Comparison of ENCODE assay signal across 11 cellular contexts in genomic region chr12:80632835-80633234, GRCh38.
DNase-seq lines count a peak whose midpoint lies in the region; ATAC-seq, FAIRE-seq and TF ChIP-seq lines count a peak whose summit lies in the region.
"Had no signal": no experiment of that assay in that cellular context is flagged by ENCODE, and none has a peak within 500 bp of the region (broad histone marks: within the 10 kb centered on the region; RNA-seq: fewer than 3 reads in every experiment).

No MANE protein-coding gene starts in this region.

- TF ChIP-seq POLR2A in transverse colon (IDR thresholded peaks at IDR 0.05): no peak

- TF ChIP-seq CTCF in Calu3 (IDR thresholded peaks at IDR 0.05; ENCODE audit: unreplicated experiment): no peak
- TF ChIP-seq CTCF in kidney (IDR thresholded peaks at IDR 0.05; ENCODE audit: borderline replicate concordance, extremely low read depth, insufficient read depth): peak; percentile 9
- TF ChIP-seq CTCF in transverse colon (IDR thresholded peaks at IDR 0.05): no peak
- no peak for TF ChIP-seq CTCF in left lung (IDR thresholded peaks at IDR 0.05)

- CTCF ChIA-PET in Calu3 (lab: Charles Lee) (interaction anchor here (1.1 kb wide), 1 partner anchor 160 kb away, joined by 4 read pairs; no protein-coding TSS in a partner anchor), HEK293T (lab: Yijun Ruan, JAX) (interaction anchor here (1.2 kb wide), 2 partner anchors 10 to 346 kb away, joined by 3 read pairs; no protein-coding TSS in a partner anchor)

- no peak overlapping the region for H3K4me3 Mint-ChIP-seq in Calu3 (ENCODE audit: low read depth, unreplicated experiment)
- H3K4me3 Mint-ChIP-seq: activated CD4-positive, alpha-beta memory T cell treated with anti-CD3 and anti-CD28 coated beads, Interleukin-2, amount 10 ng/mL, durations not matched to agents 7 days and 5 days had no signal

- DNase-seq in Calu3 (peak; percentile 34), HEK293T (ENCODE audit: extremely low spot score) (peak; percentile 33), kidney (no peak), transverse colon (no peak), epidermal melanocyte (ENCODE audit: insufficient read length, low spot score) (no peak), left lung (no peak)
- no peak for DNase-seq in activated effector memory CD4-positive, alpha-beta T cell treated with anti-CD3 and anti-CD28 coated beads, Interleukin-2, amount 50 U/mL, for 16 hours
- DNase-seq: activated CD4-positive, alpha-beta memory T cell treated with anti-CD3 and anti-CD28 coated beads, Interleukin-2, amount 10 ng/mL, durations not matched to agents 7 days and 5 days; effector memory CD4-positive, alpha-beta T cell had no signal

- H3K27me3 Mint-ChIP-seq in Calu3 (ENCODE audit: unreplicated experiment): no peaks in the 10 kb centered on the region
- H3K27me3 Mint-ChIP-seq: activated CD4-positive, alpha-beta memory T cell treated with anti-CD3 and anti-CD28 coated beads, Interleukin-2, amount 10 ng/mL, durations not matched to agents 7 days and 5 days had no signal

- POLR2A ChIA-PET in HEK293T (lab: Yijun Ruan, JAX): no interaction called here

- no peaks in the 10 kb centered on the region for H3K27me3 ChIP-seq in transverse colon
- H3K27me3 ChIP-seq in left lung: no peaks in the 10 kb centered on the region

- no peak overlapping the region for H3K4me3 ChIP-seq in kidney (ENCODE audit: low read length in 2 of 2)
- H3K4me3 ChIP-seq in transverse colon: no peak overlapping the region
- no peak overlapping the region for H3K4me3 ChIP-seq in left lung
- H3K4me3 ChIP-seq: K562 had no signal

- BruUV-seq in Calu3 (replicated peaks; lab: Mats Ljungman, UMichigan): no TSS peak

- H3K9me3 ChIP-seq in kidney (ENCODE audit: control insufficient read depth in 1 of 2, low read length in 2 of 2): no peaks in the 10 kb centered on the region
- H3K9me3 ChIP-seq in transverse colon: no peaks in the 10 kb centered on the region
- no peaks in the 10 kb centered on the region for H3K9me3 ChIP-seq in left lung

- TF ChIP-seq EP300 in transverse colon (IDR thresholded peaks at IDR 0.05; ENCODE audit: low read depth): no peak

- no peaks in the 10 kb centered on the region for H3K9me3 Mint-ChIP-seq in Calu3 (ENCODE audit: low read depth, unreplicated experiment)
- H3K9me3 Mint-ChIP-seq: activated CD4-positive, alpha-beta memory T cell treated with anti-CD3 and anti-CD28 coated beads, Interleukin-2, amount 10 ng/mL, durations not matched to agents 7 days and 5 days had no signal

- no peaks in the 10 kb centered on the region for H3K36me3 Mint-ChIP-seq in Calu3 (ENCODE audit: insufficient read depth, unreplicated experiment)

- no peaks in the 10 kb centered on the region for H3K4me1 Mint-ChIP-seq in Calu3 (ENCODE audit: low read depth, unreplicated experiment)
- H3K4me1 Mint-ChIP-seq: activated CD4-positive, alpha-beta memory T cell treated with anti-CD3 and anti-CD28 coated beads, Interleukin-2, amount 10 ng/mL, durations not matched to agents 7 days and 5 days had no signal

- FAIRE-seq in kidney (lab: Jason Lieb, UNC): no peak
- FAIRE-seq: K562 had no signal

- intact Hi-C loops in Calu3 (cut with micrococcal nuclease; ENCODE audit: unreplicated experiment): no loop called here
- intact Hi-C loops in kidney (cut with DNase I): no loop called here
- intact Hi-C loops in transverse colon (cut with DNase I; ENCODE audit: low total_unique reads): no loop called here
- intact Hi-C loops in left lung (cut with DNase I): no loop called here

- WGBS in transverse colon (ENCODE audit: low coverage in 1 of 2), 2 donors: 28 to 39% methylated on average over 3 to 4 of the region's 4 CpGs

- H3K4me1 ChIP-seq in kidney (ENCODE audit: control insufficient read depth in 1 of 2, insufficient read depth in 1 of 2, low read depth in 1 of 2, low read length in 2 of 2): no peaks in the 10 kb centered on the region
- no peaks in the 10 kb centered on the region for H3K4me1 ChIP-seq in transverse colon
- H3K4me1 ChIP-seq in left lung: no peaks in the 10 kb centered on the region

- in situ Hi-C loops in transverse colon (cut with MboI; ENCODE audit: low pct_ligation_motif_present in 1 of 4, low pct_unique_long_range_greater_than_20kb in 1 of 4, low sequenced_read_pairs in 3 of 4): no loop called here

- H3K9ac ChIP-seq in kidney (ENCODE audit: low read length in 2 of 2): no peak overlapping the region

- H3K36me3 ChIP-seq in kidney (ENCODE audit: control insufficient read depth in 1 of 2, insufficient read depth in 2 of 2, low read length in 2 of 2) (no peaks in the 10 kb centered on the region), transverse colon (no peaks in the 10 kb centered on the region), left lung (no peaks in the 10 kb centered on the region)

- ATAC-seq in SK-N-SH treated with all-trans-retinoic acid at 6 μM for 48 hours (peak; percentile 95), left lung (no peak)
- ATAC-seq: K562 had no signal

- no peak overlapping the region for H3K27ac Mint-ChIP-seq in Calu3 (ENCODE audit: unreplicated experiment)
- H3K27ac Mint-ChIP-seq: activated CD4-positive, alpha-beta memory T cell treated with anti-CD3 and anti-CD28 coated beads, Interleukin-2, amount 10 ng/mL, durations not matched to agents 7 days and 5 days had no signal

- H3K27ac ChIP-seq in kidney (ENCODE audit: low read depth in 2 of 2, low read length in 2 of 2) (no peak overlapping the region), transverse colon (no peak overlapping the region), left lung (no peak overlapping the region)

TF ChIP-seq in HEK293T, 16 proteins besides CTCF, POLR2A, EP300 and RAD21:
- TF ChIP-seq FOXM1 (IDR thresholded peaks at IDR 0.05; ENCODE audit: borderline replicate concordance) (no peak), TARDBP (IDR thresholded peaks at IDR 0.05) (no peak), ZNF384 (IDR thresholded peaks at IDR 0.05) (no peak), BHLHE40 (IDR thresholded peaks at IDR 0.05; ENCODE audit: borderline replicate concordance) (no peak), ELF4 (IDR thresholded peaks at IDR 0.05) (no peak), FOXK2 (IDR thresholded peaks at IDR 0.05) (no peak), FOXA1 (IDR thresholded peaks at IDR 0.05) (no peak), L3MBTL2 (conservative IDR thresholded peaks at IDR 0.05) (no peak), SUZ12 (IDR thresholded peaks at IDR 0.05) (no peak), ARNT (IDR thresholded peaks at IDR 0.05) (no peak), CTBP1 (IDR thresholded peaks at IDR 0.05; ENCODE audit: borderline replicate concordance) (no peak), NFRKB (IDR thresholded peaks at IDR 0.05) (no peak), SP1 (IDR thresholded peaks at IDR 0.05) (no peak), LEF1 (IDR thresholded peaks at IDR 0.05; ENCODE audit: borderline replicate concordance) (no peak), PKNOX1 (IDR thresholded peaks at IDR 0.05) (no peak), HDGF (IDR thresholded peaks at IDR 0.05; ENCODE audit: borderline replicate concordance) (no peak)

TF ChIP-seq in SK-N-SH treated with all-trans-retinoic acid at 6 μM for 48 hours, 23 proteins besides CTCF, POLR2A, EP300 and RAD21:
- TF ChIP-seq TCF4 (CRISPR knock-in tag; IDR thresholded peaks at IDR 0.05; ENCODE audit: borderline replicate concordance): no peak
- no peak for TF ChIP-seq CSDC2 (CRISPR knock-in tag; IDR thresholded peaks at IDR 0.05)
- no peak for TF ChIP-seq RARB (CRISPR knock-in tag; IDR thresholded peaks at IDR 0.05)
- TF ChIP-seq ZFP30 (CRISPR knock-in tag; IDR thresholded peaks at IDR 0.05): no peak
- no peak for TF ChIP-seq ZNF8 (CRISPR knock-in tag; IDR thresholded peaks at IDR 0.05)
- no peak for TF ChIP-seq PATZ1 (CRISPR knock-in tag; IDR thresholded peaks at IDR 0.05; ENCODE audit: borderline replicate concordance)

Comparison
In these comparisons a context has a peak if more than half of its experiments do, and no peak if none do; other contexts are left out.
1. DNase-seq: peak in Calu3 (single experiment) and HEK293T (single experiment); none in kidney (single experiment), activated effector memory CD4-positive, alpha-beta T cell treated with anti-CD3 and anti-CD28 coated beads, Interleukin-2, amount 50 U/mL, for 16 hours (single experiment), transverse colon (single experiment), epidermal melanocyte (single experiment) and left lung (0 of 2).